17 cellular contexts compared by ENCODE assay signal in the genomic region with DNA sequence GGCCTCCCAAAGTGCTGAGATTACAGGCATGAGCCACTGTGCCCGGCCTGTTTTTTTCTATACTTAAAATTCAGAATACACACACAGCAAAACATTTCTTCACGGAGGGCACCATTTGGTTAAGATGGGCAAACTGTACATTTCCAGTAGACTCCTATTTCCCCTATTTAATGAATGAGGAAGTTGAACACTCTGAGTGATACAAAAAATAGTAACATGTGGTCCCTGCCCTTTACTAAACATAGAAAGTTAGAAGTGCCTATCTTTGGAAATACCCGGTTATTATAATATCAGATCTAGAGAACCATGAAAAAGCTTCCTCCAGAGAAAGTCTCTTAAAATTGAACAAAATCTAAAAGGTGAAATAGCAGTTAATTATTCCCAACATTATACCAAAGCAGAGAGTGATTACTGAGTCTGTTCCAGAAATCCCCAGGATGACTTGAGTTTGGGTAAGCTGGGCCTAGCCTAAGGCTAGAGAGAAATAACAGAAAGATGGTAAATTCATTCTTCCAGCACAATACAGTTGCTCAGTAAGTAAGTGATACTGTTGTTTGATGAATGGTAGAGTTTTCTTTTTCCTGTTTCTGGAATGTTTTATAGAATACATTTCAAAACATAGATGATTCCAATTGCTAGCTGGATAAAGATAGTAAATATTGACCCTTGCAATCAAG. TPM values are rescaled to one million over a fixed set of nuclear protein-coding genes. Genes with fewer than 3 reads are reported as not detected.
DNase-seq lines count a peak whose midpoint lies in the region; ATAC-seq, FAIRE-seq and TF ChIP-seq lines count a peak whose summit lies in the region.
"Had no signal": no experiment of that assay in that cellular context is flagged by ENCODE, and none has a peak within 500 bp of the region (broad histone marks: within the 10 kb centered on the region; RNA-seq: fewer than 3 reads in every experiment).

No MANE protein-coding gene starts in this region.

- no peak for TF ChIP-seq CTCF in GM12878 (IDR thresholded peaks at IDR 0.05 in 2 of 3, conservative IDR thresholded peaks at IDR 0.05 in 1 of 3; ENCODE audit: control insufficient read depth in 2 of 3, extremely low read depth in 1 of 3, insufficient read depth in 1 of 3, low read depth in 3 of 3, low read length in 3 of 3)

- RAD21 ChIA-PET in GM12878 (lab: Charles Lee; ENCODE audit: unreplicated experiment), result interaction anchor here (0.9 to 2.6 kb wide), 8 partner anchors 8 to 68 kb away, joined by 3 to 16 read pairs (median 5); a partner anchor contains a TSS

- no peak for TF ChIP-seq RAD21 in GM12878 (IDR thresholded peaks at IDR 0.05; ENCODE audit: insufficient read depth, low read depth, low read length)

- ATAC-seq in GM18907 (IDR thresholded peaks at IDR 0.05; ENCODE audit: unreplicated experiment), result peak; percentile 49
- ATAC-seq in GM12878, result peak; percentile 90
- no peak for ATAC-seq in aorta (ENCODE audit: low FRiP score)
- ATAC-seq: Panc1 had no signal

- WGBS in GM12878 (ENCODE audit: insufficient coverage, insufficient replicate concordance, low lambda C conversion rate, missing lambda C conversion rate), result 0% methylated on average over 3 of the region's 3 CpGs
- WGBS in aorta, 2 donors, result 79% methylated on average over 3 of the region's 3 CpGs

- H3K9me3 ChIP-seq in BLaER1 treated with 17β-estradiol and CSF1 and Interleukin-3, amounts not matched to agents 10 nM and 100 nM (replicated peaks in 1 of 11), result no peaks in the 10 kb centered on the region
- H3K9me3 ChIP-seq in GM12878 (replicated peaks; ENCODE audit: control insufficient read depth, insufficient read depth, low read length) (no peaks in the 10 kb centered on the region), SJCRH30 (replicated peaks) (no peaks in the 10 kb centered on the region), aorta (ENCODE audit: control insufficient read depth, low read length) (no peaks in the 10 kb centered on the region)
- H3K9me3 ChIP-seq: transverse colon had no signal

- H3K36me3 ChIP-seq in BLaER1 treated with 17β-estradiol and CSF1 and Interleukin-3, amounts not matched to agents 10 nM and 100 nM, result peaks cover 84 to 100% (median 90%) of the 10 kb centered on the region in 11 experiments
- H3K36me3 ChIP-seq in GM12878 (ENCODE audit: control insufficient read depth in 2 of 2, insufficient read depth in 2 of 2, low read length in 1 of 2) (peaks cover 8 to 20% of the 10 kb centered on the region in 2 experiments), SJCRH30 (peaks cover under 1% of the 10 kb centered on the region), aorta (ENCODE audit: control insufficient read depth in 1 of 2, insufficient read depth in 2 of 2, low read length in 1 of 2) (peaks cover 3 to 8% of the 10 kb centered on the region in 2 donors)

- H3K27me3 ChIP-seq in BLaER1 treated with 17β-estradiol and CSF1 and Interleukin-3, amounts not matched to agents 10 nM and 100 nM, result no peaks in the 10 kb centered on the region
- H3K27me3 ChIP-seq in GM12878 (replicated peaks in 1 of 2; ENCODE audit: control insufficient read depth in 2 of 2, insufficient read depth in 2 of 2, low read length in 1 of 2), result no peaks in the 10 kb centered on the region
- no peaks in the 10 kb centered on the region for H3K27me3 ChIP-seq in SJCRH30
- no peaks in the 10 kb centered on the region for H3K27me3 ChIP-seq in aorta (ENCODE audit: control insufficient read depth in 1 of 2, insufficient read depth in 2 of 2, low read length in 1 of 2)
- H3K27me3 ChIP-seq: transverse colon had no signal

- peak overlapping the region; percentile 33 to 79 (median 69) for H3K4me2 ChIP-seq in BLaER1 treated with 17β-estradiol and CSF1 and Interleukin-3, amounts not matched to agents 10 nM and 100 nM
- peak overlapping the region; percentile 53 for H3K4me2 ChIP-seq in GM12878 (ENCODE audit: control insufficient read depth, insufficient read depth)

- peaks cover 0 to 84% (median 0%) of the 10 kb centered on the region in 11 experiments; a peak in 7 of 22 replicates for H4K20me1 ChIP-seq in BLaER1 treated with 17β-estradiol and CSF1 and Interleukin-3, amounts not matched to agents 10 nM and 100 nM
- no peaks in the 10 kb centered on the region for H4K20me1 ChIP-seq in GM12878 (ENCODE audit: control insufficient read depth, insufficient read depth)

- POLR2A ChIA-PET in GM12878 (lab: Charles Lee), result interaction anchor here (0.7 to 3.8 kb wide), 12 partner anchors 8 to 346 kb away, joined by 3 to 17 read pairs (median 4); a partner anchor contains a TSS

- H2AFZ ChIP-seq in GM12878 (ENCODE audit: control insufficient read depth, low read depth, low read length), result no peak overlapping the region; the same call in 1 of the 2 replicates
- H2AFZ ChIP-seq: parathyroid adenoma had no signal

- H3K27ac ChIP-seq in BLaER1 treated with 17β-estradiol and CSF1 and Interleukin-3, amounts not matched to agents 10 nM and 100 nM, result peak overlapping the region in 10 of 11 experiments; percentile 28 to 81 (median 64); a peak in 19 of 22 replicates
- H3K27ac ChIP-seq in GM12878 (ENCODE audit: control insufficient read depth, insufficient read depth) (peak overlapping the region; percentile 73), SJCRH30 (no peak overlapping the region), aorta (ENCODE audit: low read depth in 1 of 2, low read length in 2 of 2) (no peak overlapping the region)
- H3K27ac ChIP-seq: parathyroid adenoma, transverse colon had no signal

- no TSS peak for BruUV-seq in GM12878 (replicated peaks; lab: Mats Ljungman, UMichigan)

- H3K4me1 ChIP-seq in BLaER1 treated with 17β-estradiol and CSF1 and Interleukin-3, amounts not matched to agents 10 nM and 100 nM, result peaks cover 23 to 34% (median 29%) of the 10 kb centered on the region in 10 experiments
- H3K4me1 ChIP-seq in GM12878 (ENCODE audit: control insufficient read depth, insufficient read depth, low read length) (peaks cover 19% of the 10 kb centered on the region), SJCRH30 (peaks cover 2% of the 10 kb centered on the region; the same call in 1 of the 2 replicates), aorta (ENCODE audit: control insufficient read depth in 1 of 2, insufficient read depth in 2 of 2, low read length in 2 of 2) (no peaks in the 10 kb centered on the region)

- no peak for TF ChIP-seq EP300 in GM12878 (IDR thresholded peaks at IDR 0.05; ENCODE audit: borderline replicate concordance in 1 of 2, control insufficient read depth in 1 of 2, low read depth in 2 of 2, low read length in 2 of 2)

- no peak overlapping the region for H3K4me3 ChIP-seq in BLaER1 treated with 17β-estradiol and CSF1 and Interleukin-3, amounts not matched to agents 10 nM and 100 nM
- peak overlapping the region; percentile 29; the same call in 1 of the 2 replicates for H3K4me3 ChIP-seq in GM12878
- no peak overlapping the region for H3K4me3 ChIP-seq in SJCRH30
- H3K4me3 ChIP-seq in aorta (ENCODE audit: low read length in 2 of 2), result no peak overlapping the region
- H3K4me3 ChIP-seq: transverse colon had no signal

- intact Hi-C loops in GM12878 (cut with micrococcal nuclease; ENCODE audit: unreplicated experiment) (no loop called here), aorta (cut with DNase I) (no loop called here)

- H3K9ac ChIP-seq in BLaER1 treated with 17β-estradiol and CSF1 and Interleukin-3, amounts not matched to agents 10 nM and 100 nM, result peak overlapping the region in 9 of 11 experiments; percentile 7 to 57 (median 28); a peak in 10 of 22 replicates
- H3K9ac ChIP-seq in GM12878 (ENCODE audit: control insufficient read depth, insufficient read depth, low read length), result no peak overlapping the region; the same call in none of the 2 replicates
- H3K9ac ChIP-seq: parathyroid adenoma had no signal

- CTCF ChIA-PET in GM12878 (lab: Yijun Ruan, JAX), result interaction anchor here (0.7 to 3.6 kb wide), 14 partner anchors 8 to 348 kb away, joined by 3 to 34 read pairs (median 4); a partner anchor contains a TSS

- SMC1A ChIA-PET in GM12878 (lab: Charles Lee; ENCODE audit: uncharacterized antibody, unreplicated experiment), result interaction anchor here (0.6 to 3.7 kb wide), 21 partner anchors 8 to 502 kb away, joined by 3 to 26 read pairs (median 5); a partner anchor contains a TSS

- no peaks in the 10 kb centered on the region for H3K79me2 ChIP-seq in GM12878 (ENCODE audit: control insufficient read depth, insufficient read depth, low read length)
- H3K79me2 ChIP-seq: parathyroid adenoma had no signal

- FAIRE-seq in GM12878 (lab: Jason Lieb, UNC), result peak; percentile 76
- FAIRE-seq: endometrium had no signal

- no peak for TF ChIP-seq POLR2A in GM12878 (IDR thresholded peaks at IDR 0.05; ENCODE audit: low read depth, low read length)

- in situ Hi-C loops in GM12878 (cut with MboI), result no loop called here

- DNase-seq in MV-4-11 (lab: John Stamatoyannopoulos, UW), result peak; percentile 94
- DNase-seq in GM12878 (ENCODE audit: low read depth, low spot score), result no peak
- DNase-seq in COLO668 (lab: John Stamatoyannopoulos, UW; ENCODE audit: unreplicated experiment), result no peak
- DNase-seq in SJCRH30, result no peak
- DNase-seq in aorta, result no peak
- no peak for DNase-seq in NCI-H526 treated with DMSO at 0.1 percent for 48 hours (lab: John Stamatoyannopoulos, UW)
- DNase-seq: activated CD4-positive, alpha-beta memory T cell treated with anti-CD3 and anti-CD28 coated beads for 36 hours; DMS79 treated with DMSO at 0.1 percent for 48 hours; H7; MM.1S; NCI-H226; transverse colon had no signal

RNA-seq across cellular contexts. Expression of a gene that starts 23.3 kb away (rescaled TPM):
- total RNA-seq in GM12878 (2013; cell fraction: nucleolus; rRNA removed), result 46.6 and 49.8 TPM in 2 replicates
- total RNA-seq in GM12878 (2014; rRNA removed), result 47.4 and 51.9 TPM in 2 replicates
- 38.3 and 40.3 TPM in 2 replicates for total RNA-seq in GM12878 (2014; rRNA removed; fragmentation: Illumina TruSeq; extraction: Trizol)
- 41.9 TPM in 2 replicates for total RNA-seq in GM12878 (2021)
- polyA plus RNA-seq in GM12878 (2011; ENCODE audit: low read depth), result 43.3 TPM
- polyA plus RNA-seq in GM12878 (2011; rRNA removed), result 49.3 and 51.4 TPM in 2 replicates
- polyA plus RNA-seq in GM12878 (2011; cell fraction: cytosol; rRNA removed), result 49.1 and 52.7 TPM in 2 replicates
- 104 and 110 TPM in 2 replicates for polyA plus RNA-seq in GM12878 (2011; cell fraction: nucleus; rRNA removed)
- 28.9 and 32.2 TPM in 2 replicates for polyA plus RNA-seq in GM12878 (2012)
- polyA plus RNA-seq in GM12878 (2014; fragmentation: Illumina TruSeq; extraction: Trizol), result 42.2 and 49.6 TPM in 2 replicates
- polyA plus RNA-seq in GM12878 (2014; fragmentation: Nextera tagmentation; extraction: Ambion mirVana), result 10 to 100 TPM in 1 of 2 experiments, 1 to 10 TPM in 1; 8.4 to 25.7 TPM
- polyA plus RNA-seq in GM12878 (2014; rRNA removed), result 41.9 and 42.9 TPM in 2 replicates
- polyA plus RNA-seq in GM12878 (2016; fragmentation: Nextera tagmentation; extraction: Ambion mirVana), result 10 to 100 TPM; 54.2 to 57.6 TPM
- 40.5 and 50.8 TPM in 2 replicates for polyA minus RNA-seq in GM12878 (2011; rRNA and poly(A)+ RNA removed)
- polyA minus RNA-seq in GM12878 (2011; cell fraction: cytosol; rRNA and poly(A)+ RNA removed), result 13.6 and 17.7 TPM in 2 replicates
- polyA minus RNA-seq in GM12878 (2011; cell fraction: nucleus; rRNA and poly(A)+ RNA removed), result 21.9 and 34.4 TPM in 2 replicates
- 18.6 and 18.8 TPM in 2 replicates for total RNA-seq in SJCRH30 (2014; rRNA removed; shearing (Covaris generic))
- 10 to 100 TPM; 22.7 to 33.6 TPM for total RNA-seq in aorta
- 10 to 100 TPM; 20.2 to 42.1 TPM for polyA plus RNA-seq in aorta

RNA-seq across cellular contexts. Expression of a gene that starts 26.9 kb away (rescaled TPM):
- 127 and 131 TPM in 2 replicates for total RNA-seq in GM12878 (2013; cell fraction: nucleolus; rRNA removed)
- total RNA-seq in GM12878 (2014; rRNA removed), result 48.2 and 49.1 TPM in 2 replicates
- 68.8 and 72.4 TPM in 2 replicates for total RNA-seq in GM12878 (2014; rRNA removed; fragmentation: Illumina TruSeq; extraction: Trizol)
- total RNA-seq in GM12878 (2021), result 44.1 and 45.6 TPM in 2 replicates
- polyA plus RNA-seq in GM12878 (2011; ENCODE audit: low read depth), result 41.7 TPM
- polyA plus RNA-seq in GM12878 (2011; rRNA removed), result 87.5 and 132 TPM in 2 replicates
- polyA plus RNA-seq in GM12878 (2011; cell fraction: cytosol; rRNA removed), result 40.0 and 41.4 TPM in 2 replicates
- polyA plus RNA-seq in GM12878 (2011; cell fraction: nucleus; rRNA removed), result 62.5 and 68.4 TPM in 2 replicates
- 65.0 and 74.9 TPM in 2 replicates for polyA plus RNA-seq in GM12878 (2012)
- 59.5 and 68.1 TPM in 2 replicates for polyA plus RNA-seq in GM12878 (2014; fragmentation: Illumina TruSeq; extraction: Trizol)
- 10 to 100 TPM; 18.0 to 28.1 TPM for polyA plus RNA-seq in GM12878 (2014; fragmentation: Nextera tagmentation; extraction: Ambion mirVana)
- polyA plus RNA-seq in GM12878 (2014; rRNA removed), result 36.4 and 41.5 TPM in 2 replicates
- polyA plus RNA-seq in GM12878 (2016; fragmentation: Nextera tagmentation; extraction: Ambion mirVana), result 10 to 100 TPM; 68.9 to 70.8 TPM
- polyA minus RNA-seq in GM12878 (2011; rRNA and poly(A)+ RNA removed), result 49.6 and 65.0 TPM in 2 replicates
- polyA minus RNA-seq in GM12878 (2011; cell fraction: cytosol; rRNA and poly(A)+ RNA removed), result 39.8 and 43.3 TPM in 2 replicates
- polyA minus RNA-seq in GM12878 (2011; cell fraction: nucleus; rRNA and poly(A)+ RNA removed), result 32.5 and 48.0 TPM in 2 replicates
- total RNA-seq in SJCRH30 (2014; rRNA removed; shearing (Covaris generic)), result 18.1 and 20.5 TPM in 2 replicates
- 10 to 100 TPM; 55.3 to 63.4 TPM for total RNA-seq in aorta
- 10 to 100 TPM; 43.0 to 66.5 TPM for polyA plus RNA-seq in aorta

Comparison
In these comparisons a context has a peak if more than half of its experiments do, and no peak if none do; other contexts are left out.
1. H3K27ac ChIP-seq: peak in BLaER1 treated with 17β-estradiol and CSF1 and Interleukin-3, amounts not matched to agents 10 nM and 100 nM (10 of 11) and GM12878 (single experiment); none in SJCRH30 (single experiment) and aorta (0 of 2).